Comparison of ENCODE assay signal across 22 cellular contexts in the genomic region with DNA sequence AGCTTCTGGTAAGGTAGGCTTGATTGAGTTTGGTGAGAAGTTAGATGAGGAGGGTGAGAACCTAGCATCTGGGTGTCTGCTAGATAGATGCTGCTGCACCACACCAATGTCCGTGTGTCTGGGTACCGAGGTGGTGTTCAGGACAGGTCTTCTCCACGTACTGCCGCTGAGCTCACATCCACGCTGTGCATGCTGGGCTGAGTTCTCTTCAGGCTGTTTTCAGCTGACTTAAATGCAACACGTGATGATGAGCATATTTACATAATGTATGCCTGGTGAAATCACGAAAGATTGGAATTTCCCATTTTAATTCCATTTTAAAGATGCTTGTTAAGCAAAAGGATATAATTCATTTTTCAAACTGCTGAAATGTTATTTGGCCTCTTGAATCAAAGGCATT.
"Had no signal": no experiment of that assay in that cellular context is flagged by ENCODE, and none has a peak within 500 bp of the region (broad histone marks: within the 10 kb centered on the region; RNA-seq: fewer than 3 reads in every experiment).

No MANE protein-coding gene starts in this region.

- DNase-seq: activated CD8-positive, alpha-beta memory T cell treated with anti-CD3 and anti-CD28 coated beads for 24 hours; activated CD8-positive, alpha-beta memory T cell treated with anti-CD3 and anti-CD28 coated beads, Interleukin-2, amount 50 U/mL, for 48 hours; activated effector memory CD4-positive, alpha-beta T cell treated with Interleukin-2 at 50 U/mL for 16 hours; activated T-cell treated with anti-CD3 and anti-CD28 coated beads, Interleukin-2, amount 50 U/mL, for 48 hours; immature natural killer cell; kidney glomerular epithelial cell; left ventricle myocardium superior; mucosa of descending colon; naive B cell; ovary; right lobe of liver; stimulated activated CD4-positive, alpha-beta T cell treated with anti-CD3 and anti-CD28 coated beads, Interleukin-4, amount 100 ng/mL, for 24 hours; T-helper 1 cell; T-helper 9 cell; testis; upper lobe of right lung had no signal

- H3K27ac ChIP-seq: ascending aorta, breast epithelium, coronary artery, ovary, right lobe of liver, testis, upper lobe of right lung had no signal

- H3K9me3 Mint-ChIP-seq: activated naive CD4-positive, alpha-beta T cell treated with anti-CD3 and anti-CD28 coated beads, Interleukin-2, amount 50 U/mL, for 24 hours; naive B cell; stimulated activated effector memory CD8-positive, alpha-beta T cell treated with anti-CD3 and anti-CD28 coated beads, Interleukin-12 subunit alpha, Interleukin-12 subunit beta, amount 100 ng/mL, for 72 hours had no signal

- H3K4me1 Mint-ChIP-seq: activated naive CD4-positive, alpha-beta T cell treated with anti-CD3 and anti-CD28 coated beads, Interleukin-2, amount 50 U/mL, for 24 hours; immature natural killer cell; stimulated activated effector memory CD8-positive, alpha-beta T cell treated with anti-CD3 and anti-CD28 coated beads, Interleukin-12 subunit alpha, Interleukin-12 subunit beta, amount 100 ng/mL, for 72 hours had no signal

- H3K4me3 Mint-ChIP-seq: activated naive CD4-positive, alpha-beta T cell treated with anti-CD3 and anti-CD28 coated beads, Interleukin-2, amount 50 U/mL, for 24 hours; immature natural killer cell; naive B cell; stimulated activated effector memory CD8-positive, alpha-beta T cell treated with anti-CD3 and anti-CD28 coated beads, Interleukin-12 subunit alpha, Interleukin-12 subunit beta, amount 100 ng/mL, for 72 hours had no signal

- H3K27ac Mint-ChIP-seq: activated naive CD4-positive, alpha-beta T cell treated with anti-CD3 and anti-CD28 coated beads, Interleukin-2, amount 50 U/mL, for 24 hours; immature natural killer cell; stimulated activated effector memory CD8-positive, alpha-beta T cell treated with anti-CD3 and anti-CD28 coated beads, Interleukin-12 subunit alpha, Interleukin-12 subunit beta, amount 100 ng/mL, for 72 hours had no signal

- H3K27me3 Mint-ChIP-seq: activated naive CD4-positive, alpha-beta T cell treated with anti-CD3 and anti-CD28 coated beads, Interleukin-2, amount 50 U/mL, for 24 hours; naive B cell had no signal

- H3K36me3 Mint-ChIP-seq: activated naive CD4-positive, alpha-beta T cell treated with anti-CD3 and anti-CD28 coated beads, Interleukin-2, amount 50 U/mL, for 24 hours; stimulated activated effector memory CD8-positive, alpha-beta T cell treated with anti-CD3 and anti-CD28 coated beads, Interleukin-12 subunit alpha, Interleukin-12 subunit beta, amount 100 ng/mL, for 72 hours had no signal

- H3K9me3 ChIP-seq: ascending aorta, breast epithelium, mucosa of descending colon, ovary, right lobe of liver, testis, upper lobe of right lung had no signal

- H3K4me3 ChIP-seq: ascending aorta, breast epithelium, coronary artery, mucosa of descending colon, ovary, right lobe of liver, smooth muscle cell, testis, upper lobe of right lung had no signal

- H3K4me1 ChIP-seq: breast epithelium had no signal

- H3K36me3 ChIP-seq: ascending aorta, breast epithelium, ovary, right lobe of liver, upper lobe of right lung had no signal

- H3K27me3 ChIP-seq: ascending aorta, breast epithelium, ovary, right lobe of liver, testis, upper lobe of right lung had no signal
